18 cellular contexts compared by ENCODE assay signal in the genomic region with DNA sequence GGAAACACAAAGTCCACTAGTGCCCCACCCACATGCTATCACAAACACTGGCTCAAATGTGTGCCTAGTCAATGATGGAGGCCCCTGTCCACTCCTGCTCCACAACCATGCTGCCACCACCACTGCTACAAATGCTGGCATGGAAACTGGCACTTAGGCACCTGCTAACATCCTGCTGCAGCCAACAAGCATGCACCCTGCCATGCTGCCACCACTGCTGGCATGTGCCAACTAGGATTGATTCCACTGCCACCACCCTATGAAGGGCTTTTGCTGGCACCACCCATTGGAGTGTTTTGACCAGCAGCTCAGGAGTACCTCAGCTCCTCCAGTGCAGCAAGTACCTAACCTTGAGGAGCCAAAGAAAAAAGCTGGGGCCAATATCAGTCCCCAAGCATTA.
DNase-seq lines count a peak whose midpoint lies in the region; ATAC-seq and TF ChIP-seq lines count a peak whose summit lies in the region.
"Had no signal": no experiment of that assay in that cellular context is flagged by ENCODE, and none has a peak within 500 bp of the region (broad histone marks: within the 10 kb centered on the region; RNA-seq: fewer than 3 reads in every experiment).

No MANE protein-coding gene starts in this region.

- peak; percentile 14 for ATAC-seq in stimulated activated naive CD8-positive, alpha-beta T cell treated with anti-CD3 and anti-CD28 coated beads, Interleukin-15, Interleukin-2, amounts not matched to agents 100 U/mL and 50 U/mL, for 24 hours
- ATAC-seq in stimulated activated naive CD8-positive, alpha-beta T cell treated with anti-CD3 and anti-CD28 coated beads, Interleukin-15, amount 100 ng/mL, for 72 hours = no peak
- ATAC-seq in sciatic nerve = peak; percentile 15
- ATAC-seq in aorta (ENCODE audit: low FRiP score) = peak; percentile 19
- ATAC-seq: A549; CD8-positive, alpha-beta T cell had no signal

- TF ChIP-seq POLR2A in uterus (IDR thresholded peaks at IDR 0.05) = no peak

- H3K36me3 ChIP-seq in aorta (ENCODE audit: control insufficient read depth in 1 of 2, insufficient read depth in 2 of 2, low read length in 1 of 2) (no peaks in the 10 kb centered on the region), uterus (no peaks in the 10 kb centered on the region)
- H3K36me3 ChIP-seq in CD8-positive, alpha-beta memory T cell (ENCODE audit: insufficient read depth, low read length) = no peaks in the 10 kb centered on the region
- H3K36me3 ChIP-seq: BLaER1 treated with 17β-estradiol and CSF1 and Interleukin-3, amounts not matched to agents 10 nM and 100 nM had no signal

- H3K4me3 Mint-ChIP-seq in stimulated activated naive CD8-positive, alpha-beta T cell treated with anti-CD3 and anti-CD28 coated beads, Interleukin-15, amount 100 ng/mL, for 72 hours = no peak overlapping the region
- no peak overlapping the region for H3K4me3 Mint-ChIP-seq in CD8-positive, alpha-beta memory T cell
- H3K4me3 Mint-ChIP-seq: B cell; CD4-positive, alpha-beta T cell; CD8-positive, alpha-beta T cell had no signal

- no peak for DNase-seq in stimulated activated naive CD8-positive, alpha-beta T cell treated with anti-CD3 and anti-CD28 coated beads, Interleukin-15, Interleukin-2, amounts not matched to agents 100 U/mL and 50 U/mL, for 24 hours
- no peak for DNase-seq in stimulated activated naive CD8-positive, alpha-beta T cell treated with anti-CD3 and anti-CD28 coated beads, Interleukin-15, amount 100 ng/mL, for 72 hours
- DNase-seq in sciatic nerve (ENCODE audit: low spot score) (no peak), aorta (no peak), uterus (no peak)
- no peak for DNase-seq in CD8-positive, alpha-beta memory T cell
- DNase-seq: AML-193; Caco-2; Calu3; CD4-positive, alpha-beta T cell; CD8-positive, alpha-beta T cell; DMS79 treated with DMSO at 0.1 percent for 48 hours; GF-D8 had no signal

- no peaks in the 10 kb centered on the region for H3K9me3 ChIP-seq in aorta (ENCODE audit: control insufficient read depth, low read length)
- H3K9me3 ChIP-seq in CD8-positive, alpha-beta memory T cell (ENCODE audit: low read length) = no peaks in the 10 kb centered on the region
- no peaks in the 10 kb centered on the region for H3K9me3 ChIP-seq in uterus
- H3K9me3 ChIP-seq: A549, Caco-2 had no signal

- H3K27ac Mint-ChIP-seq in stimulated activated naive CD8-positive, alpha-beta T cell treated with anti-CD3 and anti-CD28 coated beads, Interleukin-15, amount 100 ng/mL, for 72 hours = no peak overlapping the region
- H3K27ac Mint-ChIP-seq in CD8-positive, alpha-beta memory T cell = no peak overlapping the region
- H3K27ac Mint-ChIP-seq: B cell; CD4-positive, alpha-beta T cell; CD8-positive, alpha-beta T cell had no signal

- no peak overlapping the region for H3K27ac ChIP-seq in aorta (ENCODE audit: low read depth in 1 of 2, low read length in 2 of 2)
- no peak overlapping the region for H3K27ac ChIP-seq in CD8-positive, alpha-beta memory T cell (ENCODE audit: low read depth, low read length)
- H3K27ac ChIP-seq in uterus = no peak overlapping the region
- H3K27ac ChIP-seq: 22Rv1; A549; BLaER1 treated with 17β-estradiol and CSF1 and Interleukin-3, amounts not matched to agents 10 nM and 100 nM; C4-2B had no signal

- TF ChIP-seq CTCF in uterus (IDR thresholded peaks at IDR 0.05) = no peak

- H3K4me1 Mint-ChIP-seq in stimulated activated naive CD8-positive, alpha-beta T cell treated with anti-CD3 and anti-CD28 coated beads, Interleukin-15, amount 100 ng/mL, for 72 hours = no peaks in the 10 kb centered on the region
- no peaks in the 10 kb centered on the region for H3K4me1 Mint-ChIP-seq in CD8-positive, alpha-beta memory T cell
- H3K4me1 Mint-ChIP-seq: B cell had no signal

- H3K27me3 ChIP-seq in aorta (ENCODE audit: control insufficient read depth in 1 of 2, insufficient read depth in 2 of 2, low read length in 1 of 2) (no peaks in the 10 kb centered on the region), uterus (no peaks in the 10 kb centered on the region)
- H3K27me3 ChIP-seq in CD8-positive, alpha-beta memory T cell (ENCODE audit: insufficient read depth, low read length, poor library complexity, severe bottlenecking) = no peaks in the 10 kb centered on the region
- H3K27me3 ChIP-seq: BLaER1 treated with 17β-estradiol and CSF1 and Interleukin-3, amounts not matched to agents 10 nM and 100 nM had no signal

- H3K36me3 Mint-ChIP-seq in CD8-positive, alpha-beta memory T cell = no peaks in the 10 kb centered on the region
- H3K36me3 Mint-ChIP-seq: CD8-positive, alpha-beta T cell had no signal

- H3K9me3 Mint-ChIP-seq in stimulated activated naive CD8-positive, alpha-beta T cell treated with anti-CD3 and anti-CD28 coated beads, Interleukin-15, amount 100 ng/mL, for 72 hours = peaks cover 9 to 18% of the 10 kb centered on the region in 2 donors
- H3K9me3 Mint-ChIP-seq in CD8-positive, alpha-beta memory T cell = peaks cover 0 to 17% (median 5%) of the 10 kb centered on the region in 5 donors
- H3K9me3 Mint-ChIP-seq: CD8-positive, alpha-beta T cell had no signal

- no peak overlapping the region for H3K4me3 ChIP-seq in aorta (ENCODE audit: low read length in 2 of 2)
- no peak overlapping the region for H3K4me3 ChIP-seq in CD8-positive, alpha-beta memory T cell (ENCODE audit: low read length)
- H3K4me3 ChIP-seq in uterus = no peak overlapping the region
- H3K4me3 ChIP-seq: A549; BLaER1 treated with 17β-estradiol and CSF1 and Interleukin-3, amounts not matched to agents 10 nM and 100 nM had no signal

- CTCF ChIA-PET in CD8-positive, alpha-beta memory T cell (lab: Charles Lee) = no interaction called here

- peaks cover 11% of the 10 kb centered on the region for H3K27me3 Mint-ChIP-seq in stimulated activated naive CD8-positive, alpha-beta T cell treated with anti-CD3 and anti-CD28 coated beads, Interleukin-15, amount 100 ng/mL, for 72 hours
- no peaks in the 10 kb centered on the region for H3K27me3 Mint-ChIP-seq in CD8-positive, alpha-beta memory T cell
- H3K27me3 Mint-ChIP-seq: B cell; CD4-positive, alpha-beta T cell had no signal

- POLR2A ChIA-PET in CD8-positive, alpha-beta memory T cell (lab: Charles Lee) = no interaction called here

- no peaks in the 10 kb centered on the region for H3K4me1 ChIP-seq in aorta (ENCODE audit: control insufficient read depth in 1 of 2, insufficient read depth in 2 of 2, low read length in 2 of 2)
- no peaks in the 10 kb centered on the region for H3K4me1 ChIP-seq in CD8-positive, alpha-beta memory T cell (ENCODE audit: insufficient read depth, low read length)
- H3K4me1 ChIP-seq in uterus = no peaks in the 10 kb centered on the region
- H3K4me1 ChIP-seq: A549, Caco-2 had no signal

- intact Hi-C loops in sciatic nerve (cut with DNase I) (no loop called here), aorta (cut with DNase I) (no loop called here), uterus (cut with DNase I; ENCODE audit: low total_unique reads) (no loop called here)
